ENCODE assay signal across 11 cellular contexts in genomic region chr6:111573118-111573883, GRCh38. TPM values are rescaled to one million over a fixed set of nuclear protein-coding genes. Genes with fewer than 3 reads are reported as not detected.
DNase-seq lines count a peak whose midpoint lies in the region; ATAC-seq and TF ChIP-seq lines count a peak whose summit lies in the region.
"Had no signal": no experiment of that assay in that cellular context is flagged by ENCODE, and none has a peak within 500 bp of the region (broad histone marks: within the 10 kb centered on the region; RNA-seq: fewer than 3 reads in every experiment).

No MANE protein-coding gene starts in this region.

- no peaks in the 10 kb centered on the region for H3K27me3 Mint-ChIP-seq in activated T-cell treated with anti-CD3 and anti-CD28 coated beads, Interleukin-2, amount 50 U/mL, for 24 hours
- no peaks in the 10 kb centered on the region for H3K27me3 Mint-ChIP-seq in activated T-cell treated with anti-CD3 and anti-CD28 coated beads, Interleukin-2, amount 50 U/mL, for 4 hours (ENCODE audit: low read depth)
- H3K27me3 Mint-ChIP-seq in brain, result no peaks in the 10 kb centered on the region
- H3K27me3 Mint-ChIP-seq: stimulated activated memory B cell treated with anti-CD40 and anti-IgM and Interleukin-4, amounts not matched to agents 10 μg/mL and 1 μg/mL and 100 μg/mL, for 72 hours had no signal

- no peak overlapping the region for H3K4me3 Mint-ChIP-seq in activated T-cell treated with anti-CD3 and anti-CD28 coated beads, Interleukin-2, amount 50 U/mL, for 24 hours
- H3K4me3 Mint-ChIP-seq in activated T-cell treated with anti-CD3 and anti-CD28 coated beads, Interleukin-2, amount 50 U/mL, for 4 hours, result no peak overlapping the region
- H3K4me3 Mint-ChIP-seq in brain, result peak overlapping the region; percentile 24 to 83 (median 56)
- H3K4me3 Mint-ChIP-seq: stimulated activated memory B cell treated with anti-CD40 and anti-IgM and Interleukin-4, amounts not matched to agents 10 μg/mL and 1 μg/mL and 100 μg/mL, for 72 hours had no signal

- 55 to 59% methylated on average over 7 to 8 of the region's 8 CpGs for WGBS in upper lobe of left lung, 2 donors

- no peak for TF ChIP-seq EP300 in upper lobe of left lung (IDR thresholded peaks at IDR 0.05)

- TF ChIP-seq CTCF in brain (conservative IDR thresholded peaks at IDR 0.05), result no peak
- no peak for TF ChIP-seq CTCF in upper lobe of left lung (IDR thresholded peaks at IDR 0.05)

- H3K9me3 ChIP-seq in upper lobe of left lung, result no peaks in the 10 kb centered on the region

- peaks cover 2 to 60% (median 15%) of the 10 kb centered on the region in 4 donors for H3K36me3 ChIP-seq in upper lobe of left lung

- no peak for TF ChIP-seq POLR2A in upper lobe of left lung (IDR thresholded peaks at IDR 0.05)

- ATAC-seq in activated T-cell treated with anti-CD3 and anti-CD28 coated beads, Interleukin-2, amount 50 U/mL, for 4 hours, result no peak
- ATAC-seq in upper lobe of left lung (ENCODE audit: low FRiP score in 2 of 2), result peak in 1 of 2 donors; percentile 20
- ATAC-seq in GM21447 (IDR thresholded peaks at IDR 0.05; ENCODE audit: unreplicated experiment), result no peak
- ATAC-seq: stimulated activated memory B cell treated with anti-CD40 and anti-IgM and Interleukin-4, amounts not matched to agents 10 μg/mL and 1 μg/mL and 100 μg/mL, for 72 hours had no signal

- peak overlapping the region in 3 of 4 donors; percentile 38 to 68 (median 44) for H3K27ac ChIP-seq in upper lobe of left lung

- peaks cover 20 to 37% (median 35%) of the 10 kb centered on the region in 4 donors for H3K4me1 ChIP-seq in upper lobe of left lung

- H3K4me3 ChIP-seq in upper lobe of left lung, result no peak overlapping the region

- DNase-seq in activated T-cell treated with anti-CD3 and anti-CD28 coated beads, Interleukin-2, amount 50 U/mL, for 24 hours, result no peak
- no peak for DNase-seq in activated T-cell treated with anti-CD3 and anti-CD28 coated beads, Interleukin-2, amount 50 U/mL, for 4 hours
- DNase-seq in left kidney (ENCODE audit: low read depth, low spot score) (peak; percentile 74), upper lobe of left lung (no peak), GM19238 (ENCODE audit: insufficient read length, low spot score) (no peak), T-helper 1 cell (no peak)
- DNase-seq: activated effector memory CD4-positive, alpha-beta T cell treated with anti-CD3 and anti-CD28 coated beads, Interleukin-2, amount 50 U/mL, for 16 hours; NCI-H2107 had no signal

- H3K4me1 Mint-ChIP-seq in activated T-cell treated with anti-CD3 and anti-CD28 coated beads, Interleukin-2, amount 50 U/mL, for 24 hours (ENCODE audit: low read depth), result peaks cover 35% of the 10 kb centered on the region
- H3K4me1 Mint-ChIP-seq in activated T-cell treated with anti-CD3 and anti-CD28 coated beads, Interleukin-2, amount 50 U/mL, for 4 hours (ENCODE audit: low read depth), result peaks cover 23% of the 10 kb centered on the region
- H3K4me1 Mint-ChIP-seq in brain, result peaks cover 58% of the 10 kb centered on the region

- no peaks in the 10 kb centered on the region for H3K9me3 Mint-ChIP-seq in activated T-cell treated with anti-CD3 and anti-CD28 coated beads, Interleukin-2, amount 50 U/mL, for 24 hours
- no peaks in the 10 kb centered on the region for H3K9me3 Mint-ChIP-seq in activated T-cell treated with anti-CD3 and anti-CD28 coated beads, Interleukin-2, amount 50 U/mL, for 4 hours
- peaks cover 0 to 3% (median 0%) of the 10 kb centered on the region in 5 experiments for H3K9me3 Mint-ChIP-seq in brain
- H3K9me3 Mint-ChIP-seq: stimulated activated memory B cell treated with anti-CD40 and anti-IgM and Interleukin-4, amounts not matched to agents 10 μg/mL and 1 μg/mL and 100 μg/mL, for 72 hours had no signal

- H3K36me3 Mint-ChIP-seq in activated T-cell treated with anti-CD3 and anti-CD28 coated beads, Interleukin-2, amount 50 U/mL, for 24 hours (ENCODE audit: low read depth), result peaks cover 88% of the 10 kb centered on the region
- peaks cover 42% of the 10 kb centered on the region for H3K36me3 Mint-ChIP-seq in activated T-cell treated with anti-CD3 and anti-CD28 coated beads, Interleukin-2, amount 50 U/mL, for 4 hours (ENCODE audit: insufficient read depth)
- peaks cover 37% of the 10 kb centered on the region for H3K36me3 Mint-ChIP-seq in brain

- H3K27ac Mint-ChIP-seq in activated T-cell treated with anti-CD3 and anti-CD28 coated beads, Interleukin-2, amount 50 U/mL, for 24 hours, result peak overlapping the region; percentile 89
- peak overlapping the region; percentile 82 to 96 (median 92) for H3K27ac Mint-ChIP-seq in brain
- H3K27ac Mint-ChIP-seq: stimulated activated memory B cell treated with anti-CD40 and anti-IgM and Interleukin-4, amounts not matched to agents 10 μg/mL and 1 μg/mL and 100 μg/mL, for 72 hours had no signal

- no peaks in the 10 kb centered on the region for H3K27me3 ChIP-seq in upper lobe of left lung

RNA-seq across cellular contexts. Expression of gene TRAF3IP2, which starts 32.4 kb away (rescaled TPM):
- 10 to 100 TPM; 15.3 to 20.8 (median 19.3) TPM for total RNA-seq in activated T-cell treated with anti-CD3 and anti-CD28 coated beads, Interleukin-2, amount 50 U/mL, for 4 hours
- polyA plus RNA-seq in brain (ENCODE audit: insufficient read depth, low read depth, low replicate concordance), result 102 TPM
- total RNA-seq in upper lobe of left lung, result 10 to 100 TPM; 29.2 to 38.0 (median 32.5) TPM

Comparison
In these comparisons a context has a peak if more than half of its experiments do, and no peak if none do; other contexts are left out.
1. H3K4me3 Mint-ChIP-seq: peak in brain (5 of 5); none in activated T-cell treated with anti-CD3 and anti-CD28 coated beads, Interleukin-2, amount 50 U/mL, for 24 hours (single experiment) and activated T-cell treated with anti-CD3 and anti-CD28 coated beads, Interleukin-2, amount 50 U/mL, for 4 hours (single experiment).